ENCODE assay signal across 8 cellular contexts in the genomic region with DNA sequence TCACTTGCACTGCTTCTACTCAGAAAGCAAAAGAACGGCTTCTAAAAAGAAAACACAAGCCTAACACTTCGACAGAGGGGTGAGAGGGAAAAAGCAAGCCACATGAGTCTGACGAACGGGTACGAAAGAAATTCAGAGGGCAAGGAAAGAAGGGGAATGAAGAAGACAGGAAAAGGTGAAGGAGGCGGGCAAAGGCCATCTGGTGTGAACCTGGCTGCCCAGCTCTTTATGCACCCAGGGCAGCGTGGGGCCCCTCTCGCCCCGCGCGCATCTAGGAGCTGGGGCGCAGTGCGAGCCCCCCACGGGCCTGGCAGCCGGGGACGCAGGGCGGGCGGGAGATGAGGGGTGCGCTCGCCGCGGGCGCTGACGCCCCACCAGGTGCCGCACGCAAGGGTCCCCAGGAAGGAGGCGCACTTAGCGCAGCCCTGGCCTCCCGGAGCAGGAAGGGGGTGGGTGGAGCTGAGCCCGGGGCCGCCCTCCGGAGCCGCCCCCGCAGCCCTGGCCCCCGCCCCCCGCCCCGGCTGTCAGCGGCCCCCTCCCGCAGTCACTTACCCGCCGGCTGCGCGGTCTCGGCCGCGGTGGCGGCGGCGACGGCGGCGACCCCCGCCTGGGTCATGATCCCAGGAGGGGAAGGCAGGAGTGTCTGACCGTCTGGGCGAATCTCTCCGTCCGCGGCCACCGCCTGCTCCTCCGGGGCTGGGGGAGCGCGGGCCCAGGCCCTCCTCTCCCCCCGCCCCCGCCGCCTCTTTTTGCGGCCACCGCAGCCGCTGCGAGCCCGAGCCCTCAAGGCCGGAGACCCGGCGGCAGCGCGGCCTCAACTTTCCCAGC. TPM values are rescaled to one million over a fixed set of nuclear protein-coding genes. Genes with fewer than 3 reads are reported as not detected.
DNase-seq lines count a peak whose midpoint lies in the region; ATAC-seq and TF ChIP-seq lines count a peak whose summit lies in the region.

A gene with protein sequence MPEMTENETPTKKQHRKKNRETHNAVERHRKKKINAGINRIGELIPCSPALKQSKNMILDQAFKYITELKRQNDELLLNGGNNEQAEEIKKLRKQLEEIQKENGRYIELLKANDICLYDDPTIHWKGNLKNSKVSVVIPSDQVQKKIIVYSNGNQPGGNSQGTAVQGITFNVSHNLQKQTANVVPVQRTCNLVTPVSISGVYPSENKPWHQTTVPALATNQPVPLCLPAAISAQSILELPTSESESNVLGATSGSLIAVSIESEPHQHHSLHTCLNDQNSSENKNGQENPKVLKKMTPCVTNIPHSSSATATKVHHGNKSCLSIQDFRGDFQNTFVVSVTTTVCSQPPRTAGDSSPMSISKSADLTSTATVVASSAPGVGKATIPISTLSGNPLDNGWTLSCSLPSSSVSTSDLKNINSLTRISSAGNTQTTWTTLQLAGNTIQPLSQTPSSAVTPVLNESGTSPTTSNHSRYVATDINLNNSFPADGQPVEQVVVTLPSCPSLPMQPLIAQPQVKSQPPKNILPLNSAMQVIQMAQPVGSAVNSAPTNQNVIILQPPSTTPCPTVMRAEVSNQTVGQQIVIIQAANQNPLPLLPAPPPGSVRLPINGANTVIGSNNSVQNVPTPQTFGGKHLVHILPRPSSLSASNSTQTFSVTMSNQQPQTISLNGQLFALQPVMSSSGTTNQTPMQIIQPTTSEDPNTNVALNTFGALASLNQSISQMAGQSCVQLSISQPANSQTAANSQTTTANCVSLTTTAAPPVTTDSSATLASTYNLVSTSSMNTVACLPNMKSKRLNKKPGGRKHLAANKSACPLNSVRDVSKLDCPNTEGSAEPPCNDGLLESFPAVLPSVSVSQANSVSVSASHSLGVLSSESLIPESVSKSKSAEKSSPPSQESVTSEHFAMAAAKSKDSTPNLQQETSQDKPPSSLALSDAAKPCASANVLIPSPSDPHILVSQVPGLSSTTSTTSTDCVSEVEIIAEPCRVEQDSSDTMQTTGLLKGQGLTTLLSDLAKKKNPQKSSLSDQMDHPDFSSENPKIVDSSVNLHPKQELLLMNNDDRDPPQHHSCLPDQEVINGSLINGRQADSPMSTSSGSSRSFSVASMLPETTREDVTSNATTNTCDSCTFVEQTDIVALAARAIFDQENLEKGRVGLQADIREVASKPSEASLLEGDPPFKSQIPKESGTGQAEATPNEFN (N-terminal part only) (minus strand): TSS at position 825 of the 828 bp plus-strand sequence. CDS start 21,764 bp downstream, outside the sequence.

- H3K9me3 ChIP-seq in ectodermal cell (ENCODE audit: control insufficient read depth, low read length): no peaks in the 10 kb centered on the region

- POLR2A ChIA-PET in activated CD4-positive, alpha-beta memory T cell treated with anti-CD3 and anti-CD28 coated beads for 36 hours (lab: Charles Lee): interaction anchor here (1.1 to 3.1 kb wide), 3 partner anchors 9 to 181 kb away, joined by 4 to 12 read pairs (median 6); a partner anchor contains a TSS

- H3K4me3 Mint-ChIP-seq in activated CD4-positive, alpha-beta memory T cell treated with anti-CD3 and anti-CD28 coated beads for 36 hours: peak within 1 kb of the TSS; percentile 96

- peak within 1 kb of the TSS; percentile 84 for H3K27ac Mint-ChIP-seq in activated CD4-positive, alpha-beta memory T cell treated with anti-CD3 and anti-CD28 coated beads for 36 hours

- ATAC-seq in GM18870 (IDR thresholded peaks at IDR 0.05; ENCODE audit: unreplicated experiment) (peak; percentile 23), HG03097 (IDR thresholded peaks at IDR 0.05; ENCODE audit: low FRiP score, unreplicated experiment) (peak; percentile 61)

- H3K27me3 ChIP-seq in ectodermal cell (ENCODE audit: control insufficient read depth, insufficient read depth, low read length, poor library complexity, severe bottlenecking): no peaks in the 10 kb centered on the region

- no peaks in the 10 kb centered on the region for H3K36me3 ChIP-seq in ectodermal cell (ENCODE audit: control insufficient read depth, insufficient read depth, low read length)

- no peak for TF ChIP-seq CTCF in AG09309 (IDR thresholded peaks at IDR 0.05; ENCODE audit: control insufficient read depth, insufficient read depth, low read depth, low read length, missing control alignments)

- no peaks in the 10 kb centered on the region for H3K36me3 Mint-ChIP-seq in activated CD4-positive, alpha-beta memory T cell treated with anti-CD3 and anti-CD28 coated beads for 36 hours

- intact Hi-C loops in activated CD4-positive, alpha-beta memory T cell treated with anti-CD3 and anti-CD28 coated beads for 36 hours (cut with micrococcal nuclease): loop anchor here (1.0 to 5.0 kb wide), 10 partner anchors 50 to 1451 kb away; a partner anchor contains a TSS

- H3K9me3 Mint-ChIP-seq in activated CD4-positive, alpha-beta memory T cell treated with anti-CD3 and anti-CD28 coated beads for 36 hours: no peaks in the 10 kb centered on the region

- 0 to 1% methylated on average over 65 to 75 of the region's 75 CpGs for WGBS in ectodermal cell, 2 experiments

- DNase-seq in AG09309 (ENCODE audit: low read depth) (no peak), NCI-H524 treated with DMSO at 0.1 percent for 48 hours (lab: John Stamatoyannopoulos, UW) (peak; percentile 18), medulla oblongata (ENCODE audit: extremely low spot score) (peak; percentile 74)
- DNase-seq in activated CD4-positive, alpha-beta memory T cell treated with anti-CD3 and anti-CD28 coated beads for 36 hours: peak; percentile 86
- peak; percentile 63 for DNase-seq in stimulated activated CD8-positive, alpha-beta memory T cell treated with anti-CD3 and anti-CD28 coated beads, Interleukin-12 subunit alpha, Interleukin-12 subunit beta, amount 100 ng/mL, for 24 hours (ENCODE audit: extremely low read depth)

- peak within 1 kb of the TSS; percentile 77 for H3K27ac ChIP-seq in ectodermal cell (ENCODE audit: insufficient read depth, low read depth, low read length, poor library complexity, severe bottlenecking)

- CTCF ChIA-PET in activated CD4-positive, alpha-beta memory T cell treated with anti-CD3 and anti-CD28 coated beads for 36 hours (lab: Charles Lee): interaction anchor here (0.6 to 2.0 kb wide), 3 partner anchors 40 to 633 kb away, joined by 3 to 8 read pairs (median 4); no protein-coding TSS in a partner anchor

- H3K27me3 Mint-ChIP-seq in activated CD4-positive, alpha-beta memory T cell treated with anti-CD3 and anti-CD28 coated beads for 36 hours: no peaks in the 10 kb centered on the region

- H3K4me3 ChIP-seq in AG09309 (ENCODE audit: control insufficient read depth, low read depth, low read length) (peak within 1 kb of the TSS; percentile 66), ectodermal cell (ENCODE audit: insufficient read depth, low read depth, low read length) (peak within 1 kb of the TSS; percentile 66)

- H3K4me1 Mint-ChIP-seq in activated CD4-positive, alpha-beta memory T cell treated with anti-CD3 and anti-CD28 coated beads for 36 hours (ENCODE audit: low read depth): peaks cover 20% of the 10 kb centered on the region

- H3K4me1 ChIP-seq in ectodermal cell (ENCODE audit: control insufficient read depth, insufficient read depth, low read length): peaks cover 8% of the 10 kb centered on the region

RNA-seq across cellular contexts. Expression of the gene that starts here (rescaled TPM):
- 10 to 100 TPM; 11.7 to 12.2 TPM for total RNA-seq in activated CD4-positive, alpha-beta memory T cell treated with anti-CD3 and anti-CD28 coated beads for 36 hours
- 8.2 TPM for polyA plus RNA-seq in ectodermal cell (2013, experiment 1 of 4)
- polyA plus RNA-seq in ectodermal cell (2013, experiment 2 of 4): 10.9 TPM
- 7.8 TPM for polyA plus RNA-seq in ectodermal cell (2013, experiment 3 of 4)
- 9.8 TPM for polyA plus RNA-seq in ectodermal cell (2013, experiment 4 of 4)
